In the genomic region with DNA sequence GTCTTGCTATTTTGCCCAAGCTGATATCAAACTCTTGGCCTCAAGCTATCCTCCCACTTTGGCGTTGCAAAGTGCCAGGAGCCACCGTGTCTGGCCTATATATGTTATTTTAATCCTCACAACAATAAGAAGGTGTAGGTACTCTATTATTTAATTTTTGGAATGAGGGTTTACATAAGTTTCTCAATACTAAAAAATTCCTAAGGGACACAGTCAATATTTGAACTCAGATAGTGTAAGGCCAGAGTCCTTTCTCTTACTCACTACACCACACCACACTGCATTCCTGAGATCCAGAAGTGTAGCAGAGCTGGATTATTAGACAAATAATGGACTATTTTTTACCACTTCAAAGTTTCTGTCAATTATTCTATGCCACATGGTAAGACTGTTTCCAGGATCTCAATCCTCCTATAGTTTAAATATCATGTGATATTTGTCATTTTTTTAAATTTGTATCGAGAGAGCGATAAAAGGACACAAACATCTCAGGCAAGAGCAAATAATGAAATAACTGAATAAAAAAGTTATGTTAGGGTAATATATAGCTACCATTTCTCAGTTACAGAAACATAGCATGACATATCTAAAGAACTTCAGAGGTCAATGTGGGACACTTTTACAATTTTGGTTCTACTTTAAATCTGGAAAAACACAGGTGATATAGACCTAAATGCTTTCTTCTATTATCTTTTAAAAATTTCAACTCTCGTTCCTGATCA, we compare ENCODE assay signal across 1 cellular context.
A peak's percentile ranks its signal among the peaks of the same experiment; 100 is the strongest.
TF ChIP-seq lines count a peak whose summit lies in the region.

No MANE protein-coding gene starts in this region.

TF ChIP-seq in HepG2, 621 proteins besides CTCF, POLR2A, EP300 and RAD21 (continued from another document and continues in another):
- TF ChIP-seq NR2F6 (IDR thresholded peaks at IDR 0.05) (peak; percentile 74), NR2F6 (CRISPR knock-in tag; IDR thresholded peaks at IDR 0.05) (peak; percentile 34; the same call in 1 of the 2 replicates), ZNF251 (CRISPR knock-in tag; IDR thresholded peaks at IDR 0.05) (no peak), ZNF761 (CRISPR knock-in tag; conservative IDR thresholded peaks at IDR 0.05) (0 out of 2 replicates have a peak, but pooled peaks have one; percentile 50), ZNF567 (CRISPR knock-in tag; IDR thresholded peaks at IDR 0.05; ENCODE audit: borderline replicate concordance) (no peak), ZNF816 (CRISPR knock-in tag; IDR thresholded peaks at IDR 0.05; ENCODE audit: borderline replicate concordance) (no peak; the same call in 1 of the 2 replicates), NBN (conservative IDR thresholded peaks at IDR 0.05) (no peak), ZNF746 (CRISPR knock-in tag; IDR thresholded peaks at IDR 0.05) (no peak), GATAD2A (CRISPR knock-in tag; IDR thresholded peaks at IDR 0.05) (peak; percentile 99), ZNF770 (CRISPR knock-in tag; IDR thresholded peaks at IDR 0.05) (no peak), CSRNP1 (CRISPR knock-in tag; IDR thresholded peaks at IDR 0.05) (0 out of 2 replicates have a peak, but pooled peaks have one; percentile 6), ZNF841 (CRISPR knock-in tag; IDR thresholded peaks at IDR 0.05; ENCODE audit: borderline replicate concordance) (no peak), TEAD2 (CRISPR knock-in tag; IDR thresholded peaks at IDR 0.05) (no peak), SP140L (CRISPR knock-in tag; IDR thresholded peaks at IDR 0.05; ENCODE audit: borderline replicate concordance) (0 out of 2 replicates have a peak, but pooled peaks have one; percentile 66), SP5 (CRISPR knock-in tag; IDR thresholded peaks at IDR 0.05; ENCODE audit: borderline replicate concordance, low read depth) (peak; percentile 35; the same call in 1 of the 2 replicates), AHR (CRISPR knock-in tag; IDR thresholded peaks at IDR 0.05) (no peak), ZNF737 (CRISPR knock-in tag; IDR thresholded peaks at IDR 0.05; ENCODE audit: borderline replicate concordance) (no peak), ZBTB20 (CRISPR knock-in tag; IDR thresholded peaks at IDR 0.05; ENCODE audit: borderline replicate concordance, low read depth) (peak; percentile 96; the same call in 1 of the 2 replicates), ZNF850 (CRISPR knock-in tag; conservative IDR thresholded peaks at IDR 0.05) (no peak), ZNF546 (CRISPR knock-in tag; conservative IDR thresholded peaks at IDR 0.05) (no peak), ZBTB2 (CRISPR knock-in tag; IDR thresholded peaks at IDR 0.05; ENCODE audit: low read depth) (no peak), ZNF670 (CRISPR knock-in tag; IDR thresholded peaks at IDR 0.05; ENCODE audit: borderline replicate concordance) (no peak), HNRNPK (IDR thresholded peaks at IDR 0.05; ENCODE audit: low read depth, low read length, poor library complexity, severe bottlenecking) (no peak), ARNT (IDR thresholded peaks at IDR 0.05) (no peak), FOXC1 (CRISPR knock-in tag; IDR thresholded peaks at IDR 0.05; ENCODE audit: borderline replicate concordance) (no peak), ZNF431 (CRISPR knock-in tag; IDR thresholded peaks at IDR 0.05; ENCODE audit: borderline replicate concordance, low read depth) (no peak), PHB2 (IDR thresholded peaks at IDR 0.05; ENCODE audit: partially characterized antibody) (no peak), BATF2 (CRISPR knock-in tag; IDR thresholded peaks at IDR 0.05) (no peak), ZNF564 (CRISPR knock-in tag; IDR thresholded peaks at IDR 0.05) (no peak), DMTF1 (CRISPR knock-in tag; IDR thresholded peaks at IDR 0.05) (no peak), ZNF780A (CRISPR knock-in tag; IDR thresholded peaks at IDR 0.05) (no peak), ZNF446 (CRISPR knock-in tag; IDR thresholded peaks at IDR 0.05) (no peak), SMAD1 (CRISPR knock-in tag; IDR thresholded peaks at IDR 0.05; ENCODE audit: borderline replicate concordance, low read depth) (no peak), SOX5 (CRISPR knock-in tag; IDR thresholded peaks at IDR 0.05; ENCODE audit: borderline replicate concordance) (peak; percentile 95), HES4 (CRISPR knock-in tag; IDR thresholded peaks at IDR 0.05; ENCODE audit: borderline replicate concordance) (no peak), XRCC5 (optimal IDR thresholded peaks at IDR 0.05; ENCODE audit: low read length) (no peak), HOXA7 (CRISPR knock-in tag; IDR thresholded peaks at IDR 0.05) (no peak)
- TF ChIP-seq, protein P1, sequence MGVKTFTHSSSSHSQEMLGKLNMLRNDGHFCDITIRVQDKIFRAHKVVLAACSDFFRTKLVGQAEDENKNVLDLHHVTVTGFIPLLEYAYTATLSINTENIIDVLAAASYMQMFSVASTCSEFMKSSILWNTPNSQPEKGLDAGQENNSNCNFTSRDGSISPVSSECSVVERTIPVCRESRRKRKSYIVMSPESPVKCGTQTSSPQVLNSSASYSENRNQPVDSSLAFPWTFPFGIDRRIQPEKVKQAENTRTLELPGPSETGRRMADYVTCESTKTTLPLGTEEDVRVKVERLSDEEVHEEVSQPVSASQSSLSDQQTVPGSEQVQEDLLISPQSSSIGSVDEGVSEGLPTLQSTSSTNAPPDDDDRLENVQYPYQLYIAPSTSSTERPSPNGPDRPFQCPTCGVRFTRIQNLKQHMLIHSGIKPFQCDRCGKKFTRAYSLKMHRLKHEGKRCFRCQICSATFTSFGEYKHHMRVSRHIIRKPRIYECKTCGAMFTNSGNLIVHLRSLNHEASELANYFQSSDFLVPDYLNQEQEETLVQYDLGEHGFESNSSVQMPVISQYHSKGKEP (CRISPR knock-in tag; IDR thresholded peaks at IDR 0.05): 0 out of 2 replicates have a peak, but pooled peaks have one; percentile 20
- TF ChIP-seq, protein P2, sequence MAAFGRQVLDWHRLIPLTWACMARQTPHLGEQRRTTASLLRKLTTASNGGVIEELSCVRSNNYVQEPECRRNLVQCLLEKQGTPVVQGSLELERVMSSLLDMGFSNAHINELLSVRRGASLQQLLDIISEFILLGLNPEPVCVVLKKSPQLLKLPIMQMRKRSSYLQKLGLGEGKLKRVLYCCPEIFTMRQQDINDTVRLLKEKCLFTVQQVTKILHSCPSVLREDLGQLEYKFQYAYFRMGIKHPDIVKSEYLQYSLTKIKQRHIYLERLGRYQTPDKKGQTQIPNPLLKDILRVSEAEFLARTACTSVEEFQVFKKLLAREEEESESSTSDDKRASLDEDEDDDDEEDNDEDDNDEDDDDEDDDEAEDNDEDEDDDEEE (CRISPR knock-in tag; IDR thresholded peaks at IDR 0.05): 0 out of 2 replicates have a peak, but pooled peaks have one; percentile 28
- TF ChIP-seq, protein P3, sequence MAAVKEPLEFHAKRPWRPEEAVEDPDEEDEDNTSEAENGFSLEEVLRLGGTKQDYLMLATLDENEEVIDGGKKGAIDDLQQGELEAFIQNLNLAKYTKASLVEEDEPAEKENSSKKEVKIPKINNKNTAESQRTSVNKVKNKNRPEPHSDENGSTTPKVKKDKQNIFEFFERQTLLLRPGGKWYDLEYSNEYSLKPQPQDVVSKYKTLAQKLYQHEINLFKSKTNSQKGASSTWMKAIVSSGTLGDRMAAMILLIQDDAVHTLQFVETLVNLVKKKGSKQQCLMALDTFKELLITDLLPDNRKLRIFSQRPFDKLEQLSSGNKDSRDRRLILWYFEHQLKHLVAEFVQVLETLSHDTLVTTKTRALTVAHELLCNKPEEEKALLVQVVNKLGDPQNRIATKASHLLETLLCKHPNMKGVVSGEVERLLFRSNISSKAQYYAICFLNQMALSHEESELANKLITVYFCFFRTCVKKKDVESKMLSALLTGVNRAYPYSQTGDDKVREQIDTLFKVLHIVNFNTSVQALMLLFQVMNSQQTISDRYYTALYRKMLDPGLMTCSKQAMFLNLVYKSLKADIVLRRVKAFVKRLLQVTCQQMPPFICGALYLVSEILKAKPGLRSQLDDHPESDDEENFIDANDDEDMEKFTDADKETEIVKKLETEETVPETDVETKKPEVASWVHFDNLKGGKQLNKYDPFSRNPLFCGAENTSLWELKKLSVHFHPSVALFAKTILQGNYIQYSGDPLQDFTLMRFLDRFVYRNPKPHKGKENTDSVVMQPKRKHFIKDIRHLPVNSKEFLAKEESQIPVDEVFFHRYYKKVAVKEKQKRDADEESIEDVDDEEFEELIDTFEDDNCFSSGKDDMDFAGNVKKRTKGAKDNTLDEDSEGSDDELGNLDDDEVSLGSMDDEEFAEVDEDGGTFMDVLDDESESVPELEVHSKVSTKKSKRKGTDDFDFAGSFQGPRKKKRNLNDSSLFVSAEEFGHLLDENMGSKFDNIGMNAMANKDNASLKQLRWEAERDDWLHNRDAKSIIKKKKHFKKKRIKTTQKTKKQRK (IDR thresholded peaks at IDR 0.05; ENCODE audit: low read length): no peak
- TF ChIP-seq, protein P4, sequence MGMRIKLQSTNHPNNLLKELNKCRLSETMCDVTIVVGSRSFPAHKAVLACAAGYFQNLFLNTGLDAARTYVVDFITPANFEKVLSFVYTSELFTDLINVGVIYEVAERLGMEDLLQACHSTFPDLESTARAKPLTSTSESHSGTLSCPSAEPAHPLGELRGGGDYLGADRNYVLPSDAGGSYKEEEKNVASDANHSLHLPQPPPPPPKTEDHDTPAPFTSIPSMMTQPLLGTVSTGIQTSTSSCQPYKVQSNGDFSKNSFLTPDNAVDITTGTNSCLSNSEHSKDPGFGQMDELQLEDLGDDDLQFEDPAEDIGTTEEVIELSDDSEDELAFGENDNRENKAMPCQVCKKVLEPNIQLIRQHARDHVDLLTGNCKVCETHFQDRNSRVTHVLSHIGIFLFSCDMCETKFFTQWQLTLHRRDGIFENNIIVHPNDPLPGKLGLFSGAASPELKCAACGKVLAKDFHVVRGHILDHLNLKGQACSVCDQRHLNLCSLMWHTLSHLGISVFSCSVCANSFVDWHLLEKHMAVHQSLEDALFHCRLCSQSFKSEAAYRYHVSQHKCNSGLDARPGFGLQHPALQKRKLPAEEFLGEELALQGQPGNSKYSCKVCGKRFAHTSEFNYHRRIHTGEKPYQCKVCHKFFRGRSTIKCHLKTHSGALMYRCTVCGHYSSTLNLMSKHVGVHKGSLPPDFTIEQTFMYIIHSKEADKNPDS (CRISPR knock-in tag; IDR thresholded peaks at IDR 0.05): 0 out of 2 replicates have a peak, but pooled peaks have one; percentile 39
